2 cellular contexts compared by ENCODE assay signal in genomic region chr11:90254065-90254464, GRCh38.
TF ChIP-seq lines count a peak whose summit lies in the region.

No MANE protein-coding gene starts in this region.

TF ChIP-seq in HepG2, 621 proteins besides CTCF, POLR2A, EP300 and RAD21:
- no peak for TF ChIP-seq ZNF720 (CRISPR knock-in tag; IDR thresholded peaks at IDR 0.05)
- peak; percentile 68; the same call in 1 of the 2 replicates for TF ChIP-seq MAFF (IDR thresholded peaks at IDR 0.05; ENCODE audit: low read depth, low read length)
- no peak for TF ChIP-seq SIN3A (IDR thresholded peaks at IDR 0.05; ENCODE audit: borderline replicate concordance, low read depth, low read length)
- TF ChIP-seq, protein P1, sequence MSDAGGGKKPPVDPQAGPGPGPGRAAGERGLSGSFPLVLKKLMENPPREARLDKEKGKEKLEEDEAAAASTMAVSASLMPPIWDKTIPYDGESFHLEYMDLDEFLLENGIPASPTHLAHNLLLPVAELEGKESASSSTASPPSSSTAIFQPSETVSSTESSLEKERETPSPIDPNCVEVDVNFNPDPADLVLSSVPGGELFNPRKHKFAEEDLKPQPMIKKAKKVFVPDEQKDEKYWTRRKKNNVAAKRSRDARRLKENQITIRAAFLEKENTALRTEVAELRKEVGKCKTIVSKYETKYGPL (CRISPR knock-in tag; IDR thresholded peaks at IDR 0.05): no peak
- TF ChIP-seq NFE2L2 (IDR thresholded peaks at IDR 0.05; ENCODE audit: low read length): peak; percentile 76; the same call in 1 of the 2 replicates
- peak; percentile 69 to 85 for TF ChIP-seq MAFK (conservative IDR thresholded peaks at IDR 0.05 in 1 of 2, IDR thresholded peaks at IDR 0.05 in 1 of 2; ENCODE audit: low read length in 2 of 2)
- no peak for TF ChIP-seq ZNF709 (CRISPR knock-in tag; IDR thresholded peaks at IDR 0.05)

TF ChIP-seq in K562, 482 proteins besides CTCF, POLR2A, EP300 and RAD21:
- TF ChIP-seq COPS2 (conservative IDR thresholded peaks at IDR 0.05): no peak
- TF ChIP-seq MAFF (IDR thresholded peaks at IDR 0.05; ENCODE audit: low read length): peak; percentile 56; the same call in 1 of the 2 replicates
- TF ChIP-seq ZNF695 (CRISPR knock-in tag; IDR thresholded peaks at IDR 0.05): no peak
- peak; percentile 53; the same call in 1 of the 2 replicates for TF ChIP-seq MAFK (IDR thresholded peaks at IDR 0.05; ENCODE audit: low read length)
- 0 out of 2 replicates have a peak, but pooled peaks have one; percentile 15 for TF ChIP-seq NFE2L1 (tag; IDR thresholded peaks at IDR 0.05; ENCODE audit: borderline replicate concordance, low read depth)
- peak; percentile 57; the same call in 1 of the 2 replicates for TF ChIP-seq C11orf30 (IDR thresholded peaks at IDR 0.05; ENCODE audit: low read depth)
- peak; percentile 84 for TF ChIP-seq ZNF316 (IDR thresholded peaks at IDR 0.05)
- TF ChIP-seq MAFG (tag; conservative IDR thresholded peaks at IDR 0.05): peak; percentile 78
